In the genomic region with DNA sequence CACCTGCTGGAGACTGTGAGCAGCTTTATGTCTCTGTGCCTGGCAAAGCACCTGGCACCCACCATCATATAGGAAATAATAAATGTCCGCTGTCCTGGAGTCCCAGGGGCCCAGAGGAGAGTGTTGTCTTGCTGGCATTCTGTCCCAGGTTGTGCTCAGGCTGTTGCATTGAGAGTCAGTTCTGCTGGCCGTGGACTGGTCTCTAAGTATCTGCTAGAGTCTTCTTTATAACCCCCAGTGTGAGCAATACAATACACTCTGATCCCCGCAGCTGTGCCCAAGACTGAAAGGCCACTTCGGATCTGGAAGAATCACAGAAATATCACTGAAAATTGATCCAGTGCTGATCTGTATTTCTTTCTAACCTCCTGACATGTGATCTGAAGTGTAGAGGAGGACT, we compare ENCODE assay signal across 9 cellular contexts. TPM values are rescaled to one million over a fixed set of nuclear protein-coding genes. Genes with fewer than 3 reads are reported as not detected.
DNase-seq lines count a peak whose midpoint lies in the region; ATAC-seq, FAIRE-seq and TF ChIP-seq lines count a peak whose summit lies in the region.
"Had no signal": no experiment of that assay in that cellular context is flagged by ENCODE, and none has a peak within 500 bp of the region (broad histone marks: within the 10 kb centered on the region; RNA-seq: fewer than 3 reads in every experiment).

No MANE protein-coding gene starts in this region.

- DNase-seq in T-helper 2 cell treated with Interferon-gamma antibody and Interleukin-4, amounts not matched to agents 5 μg/mL and 100 μg/mL, for 36 hours (ENCODE audit: low spot score) = no peak
- DNase-seq in T-helper 2 cell (no peak), adrenal gland (no peak), right lobe of liver (no peak), substantia nigra (lab: John Stamatoyannopoulos, UW) (no peak), cortex of kidney (lab: John Stamatoyannopoulos, UW) (no peak), HTR-8/SVneo (ENCODE audit: insufficient read length, low spot score) (no peak)
- DNase-seq: left cardiac atrium had no signal

- FAIRE-seq in HTR-8/SVneo (lab: Jason Lieb, UNC) = no peak

- H3K4me1 Mint-ChIP-seq in T-helper 2 cell treated with Interferon-gamma antibody and Interleukin-4, amounts not matched to agents 5 μg/mL and 100 μg/mL, for 36 hours (ENCODE audit: low read depth) = peaks cover 31% of the 10 kb centered on the region

- no peak for TF ChIP-seq POLR2A in adrenal gland (IDR thresholded peaks at IDR 0.05)
- no peak for TF ChIP-seq POLR2A in right lobe of liver (IDR thresholded peaks at IDR 0.05)

- ATAC-seq in right lobe of liver = no peak
- ATAC-seq in HG03460 (IDR thresholded peaks at IDR 0.05; ENCODE audit: unreplicated experiment) = no peak

- no peaks in the 10 kb centered on the region for H3K27me3 Mint-ChIP-seq in T-helper 2 cell treated with Interferon-gamma antibody and Interleukin-4, amounts not matched to agents 5 μg/mL and 100 μg/mL, for 36 hours (ENCODE audit: low read depth)

- TF ChIP-seq CTCF in adrenal gland (IDR thresholded peaks at IDR 0.05) (no peak), right lobe of liver (IDR thresholded peaks at IDR 0.05) (no peak)

- intact Hi-C loops in adrenal gland (cut with DNase I) = no loop called here
- intact Hi-C loops in right lobe of liver (cut with DNase I) = no loop called here

- H3K27me3 ChIP-seq in adrenal gland (no peaks in the 10 kb centered on the region), right lobe of liver (no peaks in the 10 kb centered on the region)

- H3K27ac Mint-ChIP-seq in T-helper 2 cell treated with Interferon-gamma antibody and Interleukin-4, amounts not matched to agents 5 μg/mL and 100 μg/mL, for 36 hours = peak overlapping the region; percentile 88

- H3K9me3 Mint-ChIP-seq in T-helper 2 cell treated with Interferon-gamma antibody and Interleukin-4, amounts not matched to agents 5 μg/mL and 100 μg/mL, for 36 hours = no peaks in the 10 kb centered on the region

- no peaks in the 10 kb centered on the region for H3K9me3 ChIP-seq in adrenal gland (replicated peaks in 1 of 3)
- no peaks in the 10 kb centered on the region for H3K9me3 ChIP-seq in right lobe of liver

- H3K4me1 ChIP-seq in adrenal gland (replicated peaks in 1 of 2) (peaks cover 8 to 33% of the 10 kb centered on the region in 2 donors), right lobe of liver (peaks cover 0 to 51% (median 10%) of the 10 kb centered on the region in 4 donors)

- H3K36me3 Mint-ChIP-seq in T-helper 2 cell treated with Interferon-gamma antibody and Interleukin-4, amounts not matched to agents 5 μg/mL and 100 μg/mL, for 36 hours (ENCODE audit: low read depth) = peaks cover 61% of the 10 kb centered on the region

- no peak overlapping the region for H3K4me3 Mint-ChIP-seq in T-helper 2 cell treated with Interferon-gamma antibody and Interleukin-4, amounts not matched to agents 5 μg/mL and 100 μg/mL, for 36 hours

- H3K4me3 ChIP-seq in adrenal gland = peak overlapping the region in 1 of 4 donors; percentile 44
- H3K4me3 ChIP-seq in right lobe of liver = peak overlapping the region in 1 of 3 donors; percentile 46

- 57 to 74% (median 70%) methylated on average over 4 of the region's 4 CpGs for WGBS in adrenal gland, 4 donors
- WGBS in right lobe of liver (ENCODE audit: insufficient coverage, low coverage, low lambda C conversion rate, missing lambda C conversion rate) = 72% methylated on average over 4 of the region's 4 CpGs

- H3K27ac ChIP-seq in adrenal gland (peak overlapping the region; percentile 58 to 85 (median 75)), right lobe of liver (peak overlapping the region; percentile 77 to 98 (median 94)), substantia nigra (ENCODE audit: low read depth, low read length, poor library complexity, severe bottlenecking) (peak overlapping the region; percentile 60)

- peaks cover 0 to 52% of the 10 kb centered on the region in 2 donors for H3K36me3 ChIP-seq in adrenal gland (replicated peaks in 1 of 2)
- H3K36me3 ChIP-seq in right lobe of liver = peaks cover 0 to 51% (median 0%) of the 10 kb centered on the region in 4 donors

RNA-seq across cellular contexts. Expression of a gene that starts 38.3 kb away (rescaled TPM):
- 10 to 100 TPM; 23.4 to 39.3 (median 30.9) TPM for total RNA-seq in adrenal gland
- 10 to 100 TPM in 1 of 3 donors, 1 to 10 TPM in 2; 4.7 to 40.6 (median 7.7) TPM for polyA plus RNA-seq in adrenal gland
- total RNA-seq in right lobe of liver = 10 to 100 TPM in 5 of 6 experiments, 1 to 10 TPM in 1; 8.5 to 16.6 (median 14.3) TPM
